15 cellular contexts compared by ENCODE assay signal in genomic region chr9:93244101-93244500, GRCh38.
"Had no signal": no experiment of that assay in that cellular context is flagged by ENCODE, and none has a peak within 500 bp of the region (broad histone marks: within the 10 kb centered on the region; RNA-seq: fewer than 3 reads in every experiment).

No MANE protein-coding gene starts in this region.

- ATAC-seq: activated T-cell treated with anti-CD3 and anti-CD28 coated beads, Interleukin-2, amount 50 U/mL, for 72 hours; heart left ventricle; sciatic nerve; upper lobe of right lung had no signal

- H3K4me1 Mint-ChIP-seq: activated naive CD4-positive, alpha-beta T cell treated with anti-CD3 and anti-CD28 coated beads, Interleukin-2, amount 50 U/mL, for 24 hours had no signal

- H3K4me3 ChIP-seq: ascending aorta, heart left ventricle, left ventricle myocardium inferior, smooth muscle cell, thoracic aorta, upper lobe of right lung had no signal

- H3K4me1 ChIP-seq: ascending aorta, upper lobe of right lung had no signal

- H3K9me3 ChIP-seq: ascending aorta, heart left ventricle, left ventricle myocardium inferior, thoracic aorta, upper lobe of right lung had no signal

- H3K27me3 Mint-ChIP-seq: activated naive CD4-positive, alpha-beta T cell treated with anti-CD3 and anti-CD28 coated beads, Interleukin-2, amount 50 U/mL, for 24 hours had no signal

- DNase-seq: activated CD4-positive, alpha-beta T cell treated with anti-CD3 and anti-CD28 coated beads, Interleukin-2, amount 50 U/mL, for 4 hours; activated gamma-delta T cell; activated T-cell treated with anti-CD3 and anti-CD28 coated beads, Interleukin-2, amount 50 U/mL, for 72 hours; effector CD4-positive, alpha-beta T cell; heart left ventricle; kidney; left ventricle myocardium inferior; mammary epithelial cell; stimulated activated CD4-positive, alpha-beta T cell treated with anti-CD3 and anti-CD28 coated beads, Interleukin-4, amount 100 ng/mL, for 1 hour; upper lobe of right lung had no signal

- H3K4me3 Mint-ChIP-seq: activated naive CD4-positive, alpha-beta T cell treated with anti-CD3 and anti-CD28 coated beads, Interleukin-2, amount 50 U/mL, for 24 hours; activated T-cell treated with anti-CD3 and anti-CD28 coated beads, Interleukin-2, amount 50 U/mL, for 72 hours had no signal

- H3K27me3 ChIP-seq: ascending aorta, heart left ventricle, upper lobe of right lung had no signal

- H3K9me3 Mint-ChIP-seq: activated naive CD4-positive, alpha-beta T cell treated with anti-CD3 and anti-CD28 coated beads, Interleukin-2, amount 50 U/mL, for 24 hours; activated T-cell treated with anti-CD3 and anti-CD28 coated beads, Interleukin-2, amount 50 U/mL, for 72 hours had no signal

- H3K36me3 ChIP-seq: ascending aorta, thoracic aorta, upper lobe of right lung had no signal

- H3K27ac ChIP-seq: ascending aorta, heart left ventricle, left ventricle myocardium inferior, thoracic aorta, upper lobe of right lung had no signal

- H3K27ac Mint-ChIP-seq: activated naive CD4-positive, alpha-beta T cell treated with anti-CD3 and anti-CD28 coated beads, Interleukin-2, amount 50 U/mL, for 24 hours; activated T-cell treated with anti-CD3 and anti-CD28 coated beads, Interleukin-2, amount 50 U/mL, for 72 hours had no signal

- H3K36me3 Mint-ChIP-seq: activated naive CD4-positive, alpha-beta T cell treated with anti-CD3 and anti-CD28 coated beads, Interleukin-2, amount 50 U/mL, for 24 hours had no signal
